In the genomic region with DNA sequence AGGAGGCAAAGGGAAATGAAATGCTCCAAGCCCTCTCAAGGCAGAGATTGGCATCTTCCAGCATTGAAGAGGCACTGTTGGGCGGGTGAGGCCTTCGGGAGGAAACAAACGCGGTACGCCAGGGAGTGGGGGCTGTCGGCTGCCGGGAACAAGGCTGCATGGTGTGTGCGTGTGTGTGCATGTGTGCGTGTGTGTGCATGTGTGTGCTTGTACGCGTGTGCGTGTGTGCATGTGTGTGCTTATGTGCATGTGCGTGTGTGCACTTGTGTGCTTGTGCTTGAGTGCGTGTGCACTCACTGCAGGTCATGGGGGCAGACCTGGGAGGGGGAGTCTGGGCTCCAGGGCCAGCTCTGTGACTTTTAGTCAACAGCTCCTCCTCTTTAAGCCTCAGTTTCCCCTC, we compare ENCODE assay signal across 15 cellular contexts.
DNase-seq lines count a peak whose midpoint lies in the region; ATAC-seq and TF ChIP-seq lines count a peak whose summit lies in the region.
"Had no signal": no experiment of that assay in that cellular context is flagged by ENCODE, and none has a peak within 500 bp of the region (broad histone marks: within the 10 kb centered on the region; RNA-seq: fewer than 3 reads in every experiment).

No MANE protein-coding gene starts in this region.

- peaks cover 24% of the 10 kb centered on the region for H3K27me3 Mint-ChIP-seq in H9 (ENCODE audit: low read depth)
- H3K27me3 Mint-ChIP-seq in nephron (ENCODE audit: low read depth) = peaks cover 47% of the 10 kb centered on the region

- H3K36me3 Mint-ChIP-seq in H9 (ENCODE audit: insufficient read depth in 1 of 3, low read depth in 3 of 3) = no peaks in the 10 kb centered on the region
- H3K36me3 Mint-ChIP-seq in nephron (ENCODE audit: low read depth) = no peaks in the 10 kb centered on the region

- H2BK15ac ChIP-seq in H9 (ENCODE audit: low read depth, low read length) = no peak overlapping the region

- 86% methylated on average over 14 of the region's 14 CpGs for whole genome bisulfite sequencing in heart right ventricle, 2 donors
- WGBS in H9 (ENCODE audit: extremely low coverage, insufficient read length, low lambda C conversion rate) = no CpG with 5 or more reads among the region's 14 CpGs

- H3K56ac ChIP-seq in H9 (ENCODE audit: insufficient read length, low read depth, low read length) = no peak overlapping the region

- H3K4me2 ChIP-seq in H9 (ENCODE audit: insufficient read depth, insufficient read length, low read length) = no peak overlapping the region
- H3K4me2 ChIP-seq: KMS-11 had no signal

- TF ChIP-seq CTCF in heart right ventricle (IDR thresholded peaks at IDR 0.05) (no peak), H9 (conservative IDR thresholded peaks at IDR 0.05) (no peak), nephron (IDR thresholded peaks at IDR 0.05; ENCODE audit: unreplicated experiment in 3 of 3) (no peak)

- H3K27ac Mint-ChIP-seq in H9 (no peak overlapping the region; a peak in 1 of 7 replicates), nephron (peak overlapping the region in 2 of 3 experiments; percentile 49 to 55)
- H3K27ac Mint-ChIP-seq: B cell; CD4-positive, alpha-beta T cell; HFFc6 had no signal

- H3K4ac ChIP-seq in H9 (ENCODE audit: low read depth, low read length) = no peak overlapping the region

- H3K4me1 Mint-ChIP-seq in H9 (peaks cover 10 to 20% of the 10 kb centered on the region in 2 experiments), nephron (peaks cover 32% of the 10 kb centered on the region)

- peaks cover 2% of the 10 kb centered on the region for H4K20me1 ChIP-seq in H9 (ENCODE audit: control insufficient read depth, insufficient read depth, insufficient read length)

- no peaks in the 10 kb centered on the region for H3K23me2 ChIP-seq in H9 (ENCODE audit: insufficient read length, low read depth, low read length, poor library complexity, severe bottlenecking)

- H3K14ac ChIP-seq in H9 (ENCODE audit: insufficient read depth, low read length) = no peak overlapping the region

- H3K4me3 ChIP-seq in heart right ventricle = no peak overlapping the region

- H4K91ac ChIP-seq in H9 (ENCODE audit: insufficient read length, low read depth, low read length) = no peak overlapping the region

- peak overlapping the region; percentile 72 for H4K5ac ChIP-seq in H9 (ENCODE audit: insufficient read length, low read depth, low read length)

- peaks cover 4 to 91% (median 80%) of the 10 kb centered on the region in 7 donors for H3K27me3 ChIP-seq in heart right ventricle
- no peaks in the 10 kb centered on the region for H3K27me3 ChIP-seq in H9 (ENCODE audit: insufficient read depth, low read length)

- no peaks in the 10 kb centered on the region for H3K79me1 ChIP-seq in H9 (ENCODE audit: insufficient read depth, low read depth, low read length, poor library complexity, severe bottlenecking)

- no peak overlapping the region; a peak in 1 of 5 replicates for H3K4me3 Mint-ChIP-seq in H9
- no peak overlapping the region for H3K4me3 Mint-ChIP-seq in nephron
- H3K4me3 Mint-ChIP-seq: B cell; CD4-positive, alpha-beta T cell; HFFc6 had no signal

- no peak overlapping the region for H3K9ac ChIP-seq in H9 (ENCODE audit: extremely low read depth, insufficient read length, low read length)
- H3K9ac ChIP-seq: KMS-11 had no signal

- H3K9me3 ChIP-seq in heart right ventricle = no peaks in the 10 kb centered on the region
- H3K9me3 ChIP-seq in H9 (ENCODE audit: control insufficient read depth, low read depth, low read length) = no peaks in the 10 kb centered on the region
- H3K9me3 ChIP-seq: Caco-2 had no signal

- no peaks in the 10 kb centered on the region for H3K79me2 ChIP-seq in H9 (ENCODE audit: insufficient read depth, low read length)

- no peak overlapping the region for H2BK20ac ChIP-seq in H9 (ENCODE audit: low read depth, low read length, poor library complexity, severe bottlenecking)

- no peak for ATAC-seq in Right ventricle myocardium inferior
- ATAC-seq in heart right ventricle = no peak
- ATAC-seq in GM21381 (IDR thresholded peaks at IDR 0.05; ENCODE audit: unreplicated experiment) = no peak
- ATAC-seq in HG02610 (IDR thresholded peaks at IDR 0.05; ENCODE audit: unreplicated experiment) = no peak

- no peak overlapping the region for H3T11ph ChIP-seq in H9 (ENCODE audit: low read length)

- H3K36me3 ChIP-seq in heart right ventricle = no peaks in the 10 kb centered on the region

- H2BK12ac ChIP-seq in H9 (ENCODE audit: insufficient read length, low read depth, low read length) = no peak overlapping the region

- H3K9me3 Mint-ChIP-seq in H9 (no peaks in the 10 kb centered on the region), nephron (peaks cover 5% of the 10 kb centered on the region)
- H3K9me3 Mint-ChIP-seq: CD4-positive, alpha-beta T cell; HFFc6 had no signal

- DNase-seq in Right ventricle myocardium inferior (ENCODE audit: missing footprints) = peak; percentile 47
- DNase-seq in heart right ventricle = no peak
- DNase-seq in H9 = no peak
- DNase-seq: Caco-2; CD4-positive, alpha-beta T cell; GF-D8; HCEC 1CT; HFFc6 had no signal

- no peak overlapping the region for H3K23ac ChIP-seq in H9 (ENCODE audit: insufficient read length, low read depth, low read length)

- H3K18ac ChIP-seq in H9 (ENCODE audit: insufficient read length, low read depth, low read length) = no peak overlapping the region

- H2BK120ac ChIP-seq in H9 (ENCODE audit: low read depth, low read length, poor library complexity, severe bottlenecking) = no peak overlapping the region

- H2BK5ac ChIP-seq in H9 (ENCODE audit: insufficient read length, low read length) = no peak overlapping the region

- no peaks in the 10 kb centered on the region for H3K4me1 ChIP-seq in heart right ventricle
- 0 out of 2 replicates have a peak, but pooled peaks cover 2% of the 10 kb centered on the region for H3K4me1 ChIP-seq in H9 (ENCODE audit: insufficient read depth, low read length)

- H4K8ac ChIP-seq in H9 (replicated peaks; ENCODE audit: insufficient read length, low read depth, low read length) = no peak overlapping the region

- no peak overlapping the region for H3K27ac ChIP-seq in heart right ventricle
- no peak overlapping the region for H3K27ac ChIP-seq in H9 (ENCODE audit: insufficient read length, low read depth, low read length)
- H3K27ac ChIP-seq: C4-2B, HL-60, KMS-11 had no signal

- intact Hi-C loops in Right ventricle myocardium inferior (cut with DNase I) (no loop called here), heart right ventricle (cut with DNase I) (no loop called here)

- no peak overlapping the region for H2AK5ac ChIP-seq in H9 (ENCODE audit: insufficient read length, low read length)

- H2AFZ ChIP-seq in H9 (ENCODE audit: low read length) = no peak overlapping the region

Comparison
In these comparisons a context has a peak if more than half of its experiments do, and no peak if none do; other contexts are left out.
1. H3K27ac Mint-ChIP-seq: peak in nephron (2 of 3); none in H9 (0 of 3).